In the genomic region with DNA sequence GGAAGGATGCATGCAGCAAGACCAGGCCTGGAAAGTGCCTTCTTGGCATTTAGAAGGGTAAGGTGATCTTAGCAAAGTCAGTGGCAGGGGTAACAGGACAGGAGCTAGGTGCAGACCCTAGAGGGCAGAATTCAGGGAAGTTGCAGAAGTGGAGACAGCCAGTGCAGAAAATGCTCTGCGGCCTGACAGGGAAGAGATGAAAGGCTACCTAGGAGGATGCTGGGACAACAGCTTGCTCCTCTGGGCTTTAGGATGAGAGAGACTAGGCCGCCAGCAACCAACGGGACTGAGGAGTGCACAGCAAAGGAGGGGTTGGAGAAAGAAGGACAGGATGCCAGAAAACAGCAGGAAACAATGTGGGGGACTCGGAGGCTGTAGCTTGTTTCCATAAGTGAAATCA, we compare ENCODE assay signal across 27 cellular contexts.
"Had no signal": no experiment of that assay in that cellular context is flagged by ENCODE, and none has a peak within 500 bp of the region (broad histone marks: within the 10 kb centered on the region; RNA-seq: fewer than 3 reads in every experiment).

No MANE protein-coding gene starts in this region.

- H3K4me3 ChIP-seq: dorsolateral prefrontal cortex, right atrium auricular region, smooth muscle cell, tibial nerve had no signal

- H3K4me3 Mint-ChIP-seq: activated CD4-positive, alpha-beta memory T cell treated with anti-CD3 and anti-CD28 coated beads, Interleukin-2, amount 10 ng/mL, durations not matched to agents 7 days and 5 days; activated CD4-positive, alpha-beta T cell treated with anti-CD3 and anti-CD28 coated beads, Interleukin-2, amount 10 ng/mL, durations not matched to agents 24 days and 14 days; activated naive CD8-positive, alpha-beta T cell; effector memory CD8-positive, alpha-beta T cell; naive thymus-derived CD8-positive, alpha-beta T cell; neural crest cell; T-helper 1 cell treated with Interleukin-12 subunit alpha and Interleukin-12 subunit beta and Interleukin-4 antibody, amounts not matched to agents 30 μg/mL and 1 μg/mL, for 36 hours had no signal

- H3K36me3 ChIP-seq: right atrium auricular region, tibial nerve, WERI-Rb-1 had no signal

- H3K9me3 Mint-ChIP-seq: activated CD4-positive, alpha-beta memory T cell treated with anti-CD3 and anti-CD28 coated beads, Interleukin-2, amount 10 ng/mL, durations not matched to agents 7 days and 5 days; activated CD4-positive, alpha-beta T cell treated with anti-CD3 and anti-CD28 coated beads, Interleukin-2, amount 10 ng/mL, durations not matched to agents 24 days and 14 days; activated T-helper 2 cell treated with anti-CD3 and anti-CD28 coated beads, Interferon-gamma antibody, Interleukin-2, Interleukin-4, amounts not matched to agents 10 μg/mL and 5 μg/mL and 100 μg/mL, durations not matched to agents 14 hours and 24 hours and 36 hours; T-helper 1 cell treated with Interleukin-12 subunit alpha and Interleukin-12 subunit beta and Interleukin-4 antibody, amounts not matched to agents 30 μg/mL and 1 μg/mL, for 36 hours had no signal

- H3K27me3 ChIP-seq: dorsolateral prefrontal cortex, right atrium auricular region, tibial nerve had no signal

- ATAC-seq: effector memory CD8-positive, alpha-beta T cell; left colon; naive thymus-derived CD8-positive, alpha-beta T cell had no signal

- H3K4me1 Mint-ChIP-seq: activated CD4-positive, alpha-beta memory T cell treated with anti-CD3 and anti-CD28 coated beads, Interleukin-2, amount 10 ng/mL, durations not matched to agents 7 days and 5 days had no signal

- H3K4me1 ChIP-seq: parathyroid adenoma, right atrium auricular region had no signal

- DNase-seq: activated CD4-positive, alpha-beta memory T cell treated with anti-CD3 and anti-CD28 coated beads, Interleukin-2, amount 10 ng/mL, durations not matched to agents 7 days and 5 days; activated CD4-positive, CD25-positive, alpha-beta regulatory T cell treated with anti-CD3 and anti-CD28 coated beads, Interleukin-2, amount 50 U/mL, for 72 hours; anterior cingulate cortex; dorsolateral prefrontal cortex; effector memory CD8-positive, alpha-beta T cell; hippocampal formation; kidney; left colon; midbrain; occipital lobe; stimulated activated CD4-positive, alpha-beta T cell treated with anti-CD3 and anti-CD28 coated beads, Interleukin-15, amount 100 ng/mL, for 24 hours; stimulated activated naive CD4-positive, alpha-beta T cell treated with Interleukin-2 at 50 U/mL for 16 hours; SW 1271; T-helper 9 cell; WERI-Rb-1 had no signal

- FAIRE-seq: colon, endothelial cell of umbilical vein, kidney had no signal

- H3K27ac Mint-ChIP-seq: activated CD4-positive, alpha-beta memory T cell treated with anti-CD3 and anti-CD28 coated beads, Interleukin-2, amount 10 ng/mL, durations not matched to agents 7 days and 5 days; activated CD4-positive, alpha-beta T cell treated with anti-CD3 and anti-CD28 coated beads, Interleukin-2, amount 10 ng/mL, durations not matched to agents 24 days and 14 days; activated naive CD8-positive, alpha-beta T cell; activated T-helper 2 cell treated with anti-CD3 and anti-CD28 coated beads, Interferon-gamma antibody, Interleukin-2, Interleukin-4, amounts not matched to agents 10 μg/mL and 5 μg/mL and 100 μg/mL, durations not matched to agents 14 hours and 24 hours and 36 hours; effector memory CD8-positive, alpha-beta T cell; T-helper 1 cell treated with Interleukin-12 subunit alpha and Interleukin-12 subunit beta and Interleukin-4 antibody, amounts not matched to agents 30 μg/mL and 1 μg/mL, for 36 hours had no signal

- H3K36me3 Mint-ChIP-seq: activated naive CD8-positive, alpha-beta T cell; naive thymus-derived CD8-positive, alpha-beta T cell had no signal

- H3K9me3 ChIP-seq: right atrium auricular region, tibial nerve had no signal

- H3K27ac ChIP-seq: parathyroid adenoma, right atrium auricular region, tibial nerve, WERI-Rb-1 had no signal
